Comparison of ENCODE assay signal across 24 cellular contexts in the genomic region with DNA sequence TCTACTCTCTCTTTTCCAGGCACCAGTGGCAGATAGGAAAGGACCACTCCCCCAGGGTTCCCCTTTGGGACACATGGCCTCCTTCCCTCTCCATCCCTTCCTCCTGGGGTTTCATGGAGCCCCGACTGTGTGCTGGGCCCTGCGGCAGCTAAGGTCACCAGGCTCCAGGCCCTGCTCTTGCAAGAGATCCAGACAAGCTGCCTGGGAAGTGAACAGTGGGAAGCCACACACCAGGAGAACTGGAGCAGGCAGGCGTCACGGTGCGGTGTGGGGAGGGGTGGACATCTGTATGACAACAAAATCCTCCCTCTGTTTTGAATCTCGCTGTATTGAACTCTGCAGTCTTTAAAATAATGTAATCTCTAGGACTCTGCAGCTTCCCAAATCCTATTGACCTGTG.
DNase-seq lines count a peak whose midpoint lies in the region; ATAC-seq and TF ChIP-seq lines count a peak whose summit lies in the region.
"Had no signal": no experiment of that assay in that cellular context is flagged by ENCODE, and none has a peak within 500 bp of the region (broad histone marks: within the 10 kb centered on the region; RNA-seq: fewer than 3 reads in every experiment).

No MANE protein-coding gene starts in this region.

- DNase-seq in H7 (peak; percentile 45), chondrocyte (ENCODE audit: low spot score) (no peak), right atrium auricular region (ENCODE audit: low spot score) (no peak)
- DNase-seq in stimulated activated naive CD8-positive, alpha-beta T cell treated with anti-CD3 and anti-CD28 coated beads, Interleukin-15, amount 100 ng/mL, for 72 hours = no peak
- DNase-seq: activated CD4-positive, alpha-beta T cell treated with anti-CD3 and anti-CD28 coated beads for 1 hour; activated gamma-delta T cell treated with Interleukin-2 at 50 U/mL for 16 hours; activated T-cell treated with anti-CD3 and anti-CD28 coated beads, Interleukin-2, amount 50 U/mL, for 24 hours; CD8-positive, alpha-beta T cell; cortex of kidney; DMS53; GDM1; HCEC 1CT; NCI-H1105 treated with DMSO at 0.1 percent for 48 hours; NCI-H2029 treated with DMSO at 0.1 percent for 48 hours; NCI-H2227 treated with DMSO at 0.1 percent for 48 hours; NCI-H69; stimulated activated CD4-positive, alpha-beta T cell treated with anti-CD3 and anti-CD28 coated beads, Interleukin-12 subunit alpha, Interleukin-12 subunit beta, amount 100 ng/mL, for 4 hours; stimulated activated CD4-positive, alpha-beta T cell treated with anti-CD3 and anti-CD28 coated beads, Interleukin-4, amount 100 ng/mL, for 24 hours; stimulated activated naive CD4-positive, alpha-beta T cell had no signal

- ATAC-seq in stimulated activated naive CD8-positive, alpha-beta T cell treated with anti-CD3 and anti-CD28 coated beads, Interleukin-15, amount 100 ng/mL, for 72 hours = no peak
- ATAC-seq in GM21390 (IDR thresholded peaks at IDR 0.05; ENCODE audit: unreplicated experiment) (no peak), HG02840 (IDR thresholded peaks at IDR 0.05; ENCODE audit: low FRiP score, unreplicated experiment) (no peak)
- ATAC-seq: body of pancreas; CD8-positive, alpha-beta T cell had no signal

- TF ChIP-seq CTCF in chondrocyte (IDR thresholded peaks at IDR 0.05) (no peak), right atrium auricular region (IDR thresholded peaks at IDR 0.05) (no peak)

- peak overlapping the region in 1 of 3 donors; percentile 82 for H3K9ac ChIP-seq in skeletal muscle tissue (ENCODE audit: low read depth in 1 of 3, low read length in 3 of 3)

- peak overlapping the region; percentile 84 for H3K27ac Mint-ChIP-seq in chondrocyte (ENCODE audit: unreplicated experiment)
- no peak overlapping the region for H3K27ac Mint-ChIP-seq in stimulated activated naive CD8-positive, alpha-beta T cell treated with anti-CD3 and anti-CD28 coated beads, Interleukin-15, amount 100 ng/mL, for 72 hours
- H3K27ac Mint-ChIP-seq: activated T-cell treated with anti-CD3 and anti-CD28 coated beads, Interleukin-2, amount 50 U/mL, for 24 hours; CD8-positive, alpha-beta T cell; memory B cell had no signal

- peak overlapping the region; percentile 57 for H3K4me3 Mint-ChIP-seq in chondrocyte (ENCODE audit: unreplicated experiment)
- H3K4me3 Mint-ChIP-seq in stimulated activated naive CD8-positive, alpha-beta T cell treated with anti-CD3 and anti-CD28 coated beads, Interleukin-15, amount 100 ng/mL, for 72 hours = no peak overlapping the region
- H3K4me3 Mint-ChIP-seq: activated T-cell treated with anti-CD3 and anti-CD28 coated beads, Interleukin-2, amount 50 U/mL, for 24 hours; CD8-positive, alpha-beta T cell; memory B cell had no signal

- H3K27ac ChIP-seq in right atrium auricular region (peak overlapping the region; percentile 73 to 76), skeletal muscle tissue (ENCODE audit: low read depth, low read length) (peak overlapping the region; percentile 69)
- H3K27ac ChIP-seq: body of pancreas had no signal

- no peaks in the 10 kb centered on the region for H3K27me3 ChIP-seq in H7 (ENCODE audit: control insufficient read depth, insufficient read depth, low read length)
- H3K27me3 ChIP-seq in right atrium auricular region = no peaks in the 10 kb centered on the region
- H3K27me3 ChIP-seq in skeletal muscle tissue (ENCODE audit: control insufficient read depth in 3 of 3, insufficient read depth in 3 of 3, low read length in 3 of 3) = peaks cover 0 to 3% (median 0%) of the 10 kb centered on the region in 3 donors
- H3K27me3 ChIP-seq: body of pancreas had no signal

- H3K36me3 ChIP-seq in H7 (replicated peaks; ENCODE audit: control insufficient read depth, insufficient read depth, low read length) (no peaks in the 10 kb centered on the region), right atrium auricular region (no peaks in the 10 kb centered on the region), skeletal muscle tissue (ENCODE audit: control insufficient read depth in 3 of 3, insufficient read depth in 3 of 3, low read length in 3 of 3) (no peaks in the 10 kb centered on the region)

- peaks cover 0 to 23% of the 10 kb centered on the region in 2 donors for H3K4me1 ChIP-seq in right atrium auricular region
- H3K4me1 ChIP-seq in skeletal muscle tissue (ENCODE audit: control insufficient read depth in 3 of 3, insufficient read depth in 3 of 3, low read length in 3 of 3) = peaks cover 13 to 19% (median 14%) of the 10 kb centered on the region in 3 donors

- H3K9me3 Mint-ChIP-seq in chondrocyte (ENCODE audit: low read depth) = no peaks in the 10 kb centered on the region
- no peaks in the 10 kb centered on the region for H3K9me3 Mint-ChIP-seq in stimulated activated naive CD8-positive, alpha-beta T cell treated with anti-CD3 and anti-CD28 coated beads, Interleukin-15, amount 100 ng/mL, for 72 hours
- H3K9me3 Mint-ChIP-seq: activated T-cell treated with anti-CD3 and anti-CD28 coated beads, Interleukin-2, amount 50 U/mL, for 24 hours; CD8-positive, alpha-beta T cell had no signal

- H3K9me3 ChIP-seq in right atrium auricular region (no peaks in the 10 kb centered on the region), skeletal muscle tissue (ENCODE audit: control insufficient read depth in 3 of 3, low read length in 3 of 3) (no peaks in the 10 kb centered on the region)
- H3K9me3 ChIP-seq: body of pancreas had no signal

- H3K36me3 Mint-ChIP-seq in chondrocyte (ENCODE audit: low read depth) = no peaks in the 10 kb centered on the region
- H3K36me3 Mint-ChIP-seq: CD8-positive, alpha-beta T cell; memory B cell had no signal

- peaks cover 1% of the 10 kb centered on the region for H3K27me3 Mint-ChIP-seq in chondrocyte (ENCODE audit: low read depth)
- H3K27me3 Mint-ChIP-seq in stimulated activated naive CD8-positive, alpha-beta T cell treated with anti-CD3 and anti-CD28 coated beads, Interleukin-15, amount 100 ng/mL, for 72 hours = peaks cover 30% of the 10 kb centered on the region
- H3K27me3 Mint-ChIP-seq: memory B cell had no signal

- H3K4me1 Mint-ChIP-seq in chondrocyte (ENCODE audit: low read depth) = peaks cover 26% of the 10 kb centered on the region
- no peaks in the 10 kb centered on the region for H3K4me1 Mint-ChIP-seq in stimulated activated naive CD8-positive, alpha-beta T cell treated with anti-CD3 and anti-CD28 coated beads, Interleukin-15, amount 100 ng/mL, for 72 hours
- H3K4me1 Mint-ChIP-seq: memory B cell had no signal

- H3K4me3 ChIP-seq in H7 (ENCODE audit: insufficient read depth, low read depth, low read length) (no peak overlapping the region), right atrium auricular region (no peak overlapping the region), skeletal muscle tissue (ENCODE audit: low read length in 3 of 3) (peak overlapping the region in 1 of 3 donors; percentile 81)
- H3K4me3 ChIP-seq: body of pancreas had no signal
